10 cellular contexts compared by ENCODE assay signal in genomic region chr22:35132568-35132967, GRCh38.
"Had no signal": no experiment of that assay in that cellular context is flagged by ENCODE, and none has a peak within 500 bp of the region (broad histone marks: within the 10 kb centered on the region; RNA-seq: fewer than 3 reads in every experiment).

No MANE protein-coding gene starts in this region.

- H3K36me3 ChIP-seq: HAP-1 had no signal

- H3K4me1 ChIP-seq: HAP-1 had no signal

- DNase-seq: GM23248, GOT3, H7, HFFc6, IMR-90, KBM-7 had no signal

- H2AFZ ChIP-seq: GM23248 had no signal

- H3K9ac ChIP-seq: GM23248, KMS-11 had no signal

- H3K4me2 ChIP-seq: KMS-11 had no signal

- H3K4me3 ChIP-seq: GM23248, HAP-1 had no signal

- H3K9me3 ChIP-seq: HAP-1 had no signal

- ATAC-seq: HCT116 had no signal

- H3K27ac ChIP-seq: GM23248, HL-60, KMS-11 had no signal
